17 cellular contexts compared by ENCODE assay signal in genomic region chrX:13808865-13809264, GRCh38. TPM values are rescaled to one million over a fixed set of nuclear protein-coding genes. Genes with fewer than 3 reads are reported as not detected.
DNase-seq lines count a peak whose midpoint lies in the region; TF ChIP-seq lines count a peak whose summit lies in the region.
"Had no signal": no experiment of that assay in that cellular context is flagged by ENCODE, and none has a peak within 500 bp of the region (broad histone marks: within the 10 kb centered on the region; RNA-seq: fewer than 3 reads in every experiment).

No MANE protein-coding gene starts in this region.

- H2BK5ac ChIP-seq in H9 (ENCODE audit: insufficient read length, low read length), result no peak overlapping the region

- peaks cover 5 to 20% (median 10%) of the 10 kb centered on the region in 3 experiments; a peak in 5 of 7 replicates for H3K36me3 Mint-ChIP-seq in H9 (ENCODE audit: insufficient read depth in 1 of 3, low read depth in 3 of 3)

- peaks cover 11 to 44% of the 10 kb centered on the region in 2 experiments for H3K9me3 Mint-ChIP-seq in H9

- H3K56ac ChIP-seq in H9 (ENCODE audit: insufficient read length, low read depth, low read length), result no peak overlapping the region

- H4K8ac ChIP-seq in H9 (replicated peaks; ENCODE audit: insufficient read length, low read depth, low read length), result no peak overlapping the region

- H3K27me3 Mint-ChIP-seq in H9 (ENCODE audit: low read depth), result peaks cover 2% of the 10 kb centered on the region; the same call in 1 of the 2 replicates

- no peak for TF ChIP-seq CTCF in fibroblast of the aortic adventitia (IDR thresholded peaks at IDR 0.05; ENCODE audit: insufficient read depth, low read length)
- TF ChIP-seq CTCF in H9 (conservative IDR thresholded peaks at IDR 0.05), result no peak

- no peak overlapping the region for H3T11ph ChIP-seq in H9 (ENCODE audit: low read length)

- no peak overlapping the region for H3K4me3 Mint-ChIP-seq in H9

- H2BK20ac ChIP-seq in H9 (ENCODE audit: low read depth, low read length, poor library complexity, severe bottlenecking), result no peak overlapping the region

- H3K9me3 ChIP-seq in H9 (ENCODE audit: control insufficient read depth, low read depth, low read length), result no peaks in the 10 kb centered on the region
- H3K9me3 ChIP-seq: SJCRH30 had no signal

- no peaks in the 10 kb centered on the region for H3K79me1 ChIP-seq in H9 (ENCODE audit: insufficient read depth, low read depth, low read length, poor library complexity, severe bottlenecking)

- no peak overlapping the region for H3K27ac Mint-ChIP-seq in H9

- H3K4me3 ChIP-seq in fibroblast of the aortic adventitia (ENCODE audit: low read depth, low read length), result no peak overlapping the region
- H3K4me3 ChIP-seq: GM23248, SJCRH30 had no signal

- no peaks in the 10 kb centered on the region for H3K23me2 ChIP-seq in H9 (ENCODE audit: insufficient read length, low read depth, low read length, poor library complexity, severe bottlenecking)

- H3K4me1 Mint-ChIP-seq in H9, result peaks cover 13 to 29% of the 10 kb centered on the region in 2 experiments

- H4K20me1 ChIP-seq in H9 (ENCODE audit: control insufficient read depth, insufficient read depth, insufficient read length), result no peaks in the 10 kb centered on the region

- H2AFZ ChIP-seq in H9 (ENCODE audit: low read length), result no peak overlapping the region
- H2AFZ ChIP-seq: GM23248 had no signal

- DNase-seq in DMS 273 treated with DMSO at 0.1 percent for 48 hours (lab: John Stamatoyannopoulos, UW) (peak; percentile 64), NCI-H2227 treated with DMSO at 0.1 percent for 48 hours (lab: John Stamatoyannopoulos, UW) (peak; percentile 15), caudate nucleus (lab: John Stamatoyannopoulos, UW) (no peak), fibroblast of the aortic adventitia (ENCODE audit: low read depth) (peak; percentile 25), KG1 (lab: John Stamatoyannopoulos, UW) (no peak), NCI-H510A (lab: John Stamatoyannopoulos, UW) (no peak), H9 (no peak)
- DNase-seq in stimulated activated naive CD4-positive, alpha-beta T cell (lab: John Stamatoyannopoulos, UW), result no peak
- DNase-seq: COR-L47; GM23248; KBM-7; NCI-H1048; NCI-H146; NCI-H2107; NK-92 treated with Interleukin-12 subunit alpha and Interleukin-12 subunit beta, amount 100 ng/mL, for 24 hours; OCI-M1 had no signal

- no peak overlapping the region for H4K91ac ChIP-seq in H9 (ENCODE audit: insufficient read length, low read depth, low read length)

- no peaks in the 10 kb centered on the region; the same call in 1 of the 2 replicates for H3K27me3 ChIP-seq in H9 (ENCODE audit: insufficient read depth, low read length)
- H3K27me3 ChIP-seq: SJCRH30 had no signal

- no peak overlapping the region for H3K14ac ChIP-seq in H9 (ENCODE audit: insufficient read depth, low read length)

- H4K5ac ChIP-seq in H9 (ENCODE audit: insufficient read length, low read depth, low read length), result no peak overlapping the region

- no peak overlapping the region for H2BK15ac ChIP-seq in H9 (ENCODE audit: low read depth, low read length)

- H2BK12ac ChIP-seq in H9 (ENCODE audit: insufficient read length, low read depth, low read length), result no peak overlapping the region

- H2BK120ac ChIP-seq in H9 (ENCODE audit: low read depth, low read length, poor library complexity, severe bottlenecking), result no peak overlapping the region

- peaks cover 2% of the 10 kb centered on the region; the same call in 1 of the 2 replicates for H3K79me2 ChIP-seq in H9 (ENCODE audit: insufficient read depth, low read length)

- no peak overlapping the region for H3K23ac ChIP-seq in H9 (ENCODE audit: insufficient read length, low read depth, low read length)

- H2AK5ac ChIP-seq in H9 (ENCODE audit: insufficient read length, low read length), result no peak overlapping the region

- no peaks in the 10 kb centered on the region; the same call in 1 of the 2 replicates for H3K4me1 ChIP-seq in H9 (ENCODE audit: insufficient read depth, low read length)

- no peak overlapping the region for H3K9ac ChIP-seq in H9 (ENCODE audit: extremely low read depth, insufficient read length, low read length)
- H3K9ac ChIP-seq: GM23248 had no signal

- H3K27ac ChIP-seq in caudate nucleus (ENCODE audit: low read depth, low read length) (peak overlapping the region; percentile 40), H9 (ENCODE audit: insufficient read length, low read depth, low read length) (no peak overlapping the region)
- H3K27ac ChIP-seq: GM23248, SJCRH30 had no signal

- no peak overlapping the region for H3K4ac ChIP-seq in H9 (ENCODE audit: low read depth, low read length)

- H3K18ac ChIP-seq in H9 (ENCODE audit: insufficient read length, low read depth, low read length), result no peak overlapping the region

- no peak overlapping the region for H3K4me2 ChIP-seq in H9 (ENCODE audit: insufficient read depth, insufficient read length, low read length)

RNA-seq across cellular contexts. Expression of gene GPM6B, which starts 8.0 kb away (rescaled TPM):
- 0.57 and 10.4 TPM in 2 replicates for total RNA-seq in fibroblast of the aortic adventitia (ENCODE audit: low replicate concordance)
- 73.9 and 79.8 TPM in 2 replicates for total RNA-seq in H9 (2021)

Comparison
In these comparisons a context has a peak if more than half of its experiments do, and no peak if none do; other contexts are left out.
1. DNase-seq: peak in DMS 273 treated with DMSO at 0.1 percent for 48 hours (single experiment), NCI-H2227 treated with DMSO at 0.1 percent for 48 hours (single experiment) and fibroblast of the aortic adventitia (single experiment); none in caudate nucleus (0 of 61), KG1 (single experiment), stimulated activated naive CD4-positive, alpha-beta T cell (0 of 6), NCI-H510A (single experiment) and H9 (single experiment).